Comparison of ENCODE assay signal across 9 cellular contexts in the genomic region with DNA sequence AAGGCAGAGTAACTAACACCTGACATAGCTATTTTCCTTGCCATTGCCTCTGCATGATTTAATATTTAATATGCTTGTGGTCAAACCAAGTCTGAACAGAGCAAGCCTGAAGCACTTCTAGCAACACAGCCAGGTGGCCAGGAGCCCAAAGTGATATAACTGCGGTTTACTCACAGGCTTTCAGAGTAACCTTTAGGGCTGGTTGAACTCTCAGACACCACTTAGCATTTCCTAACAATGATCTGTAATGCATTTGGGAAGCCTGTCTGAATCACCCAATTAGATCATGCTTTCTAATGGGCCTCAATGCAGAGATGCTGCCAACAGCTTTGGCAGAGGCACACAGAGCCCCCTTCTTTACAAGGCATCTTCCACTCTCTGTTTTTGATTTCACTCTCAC.
A peak's percentile ranks its signal among the peaks of the same experiment; 100 is the strongest.
DNase-seq lines count a peak whose midpoint lies in the region; ATAC-seq, FAIRE-seq and TF ChIP-seq lines count a peak whose summit lies in the region.
"Had no signal": no experiment of that assay in that cellular context is flagged by ENCODE, and none has a peak within 500 bp of the region (broad histone marks: within the 10 kb centered on the region; RNA-seq: fewer than 3 reads in every experiment).

No MANE protein-coding gene starts in this region.

- TF ChIP-seq POLR2A in adrenal gland (IDR thresholded peaks at IDR 0.05), result no peak
- TF ChIP-seq POLR2A in GM12891 (IDR thresholded peaks at IDR 0.05; ENCODE audit: low read depth, low read length), result no peak

- peak; percentile 94 for FAIRE-seq in GM19239 (lab: Jason Lieb, UNC)
- no peak for FAIRE-seq in small intestine (lab: Jason Lieb, UNC)
- FAIRE-seq in GM12891 (lab: Jason Lieb, UNC), result no peak

- H3K27ac ChIP-seq in adrenal gland (peak overlapping the region in 1 of 5 donors; percentile 46), small intestine (ENCODE audit: low read depth in 1 of 2, low read length in 1 of 2) (peak overlapping the region; percentile 45 to 72)
- H3K27ac ChIP-seq: ovary had no signal

- DNase-seq in GM19239 (ENCODE audit: insufficient read length, low spot score) (peak; percentile 28), adrenal gland (peak in 5 of 7 donors; percentile 31 to 73 (median 50)), small intestine (peak; percentile 5), GM12891 (ENCODE audit: insufficient read length, low spot score) (no peak), NCI-H2227 (lab: John Stamatoyannopoulos, UW; ENCODE audit: unreplicated experiment) (no peak), iPS-NIHi7 (ENCODE audit: extremely low spot score) (no peak)
- DNase-seq in central memory CD4-positive, alpha-beta T cell, result no peak

- no peaks in the 10 kb centered on the region for H3K27me3 ChIP-seq in adrenal gland
- H3K27me3 ChIP-seq in small intestine (ENCODE audit: control insufficient read depth in 2 of 2, insufficient read depth in 2 of 2, low read length in 2 of 2), result no peaks in the 10 kb centered on the region
- H3K27me3 ChIP-seq: ovary had no signal

- H3K9me3 ChIP-seq in adrenal gland (replicated peaks in 1 of 3) (peaks cover 0 to 3% (median 0%) of the 10 kb centered on the region in 3 donors), small intestine (ENCODE audit: control insufficient read depth, low read depth) (no peaks in the 10 kb centered on the region)
- H3K9me3 ChIP-seq: ovary had no signal

- H3K36me3 ChIP-seq in adrenal gland (replicated peaks in 1 of 2) (no peaks in the 10 kb centered on the region), small intestine (ENCODE audit: control insufficient read depth in 2 of 2, insufficient read depth in 2 of 2, low read length in 2 of 2) (no peaks in the 10 kb centered on the region)
- H3K36me3 ChIP-seq: ovary had no signal

- 0 to 9% (median 0%) methylated on average over 1 of the region's 1 CpG for WGBS in adrenal gland, 4 donors
- WGBS in small intestine, 3 donors, result 0 to 4% (median 0%) methylated on average over 1 of the region's 1 CpG

- intact Hi-C loops in adrenal gland (cut with DNase I), result no loop called here

- no peak for TF ChIP-seq CTCF in adrenal gland (IDR thresholded peaks at IDR 0.05)

- H3K4me1 ChIP-seq in adrenal gland (replicated peaks in 1 of 2) (peaks cover 0 to 6% of the 10 kb centered on the region in 2 donors), small intestine (ENCODE audit: control insufficient read depth in 2 of 2, insufficient read depth in 1 of 2, low read depth in 1 of 2, low read length in 1 of 2) (no peaks in the 10 kb centered on the region)

- H3K4me3 ChIP-seq in adrenal gland (no peak overlapping the region), small intestine (ENCODE audit: low read depth in 1 of 2, low read length in 2 of 2) (no peak overlapping the region)
- H3K4me3 ChIP-seq: ovary had no signal

- peak; percentile 88 for ATAC-seq in HG03175 (IDR thresholded peaks at IDR 0.05; ENCODE audit: unreplicated experiment)

TF ChIP-seq in GM12891, 5 proteins besides CTCF, POLR2A, EP300 and RAD21:
- TF ChIP-seq POU2F2 (IDR thresholded peaks at IDR 0.05; ENCODE audit: low read depth, low read length) (no peak), PAX5 (IDR thresholded peaks at IDR 0.05; ENCODE audit: insufficient read depth, low read length, severe bottlenecking) (no peak), TAF1 (IDR thresholded peaks at IDR 0.05; ENCODE audit: low read depth, low read length) (no peak), POLR2AphosphoS5 (IDR thresholded peaks at IDR 0.05; ENCODE audit: low read depth, low read length) (no peak), SPI1 (IDR thresholded peaks at IDR 0.05; ENCODE audit: low read depth, low read length) (no peak)

Comparison
In these comparisons a context has a peak if more than half of its experiments do, and no peak if none do; other contexts are left out.
1. DNase-seq: peak in GM19239 (single experiment), adrenal gland (5 of 7) and small intestine (single experiment); none in GM12891 (single experiment), central memory CD4-positive, alpha-beta T cell (single experiment), NCI-H2227 (single experiment) and iPS-NIHi7 (single experiment).